ENCODE assay signal across 8 cellular contexts in the genomic region with DNA sequence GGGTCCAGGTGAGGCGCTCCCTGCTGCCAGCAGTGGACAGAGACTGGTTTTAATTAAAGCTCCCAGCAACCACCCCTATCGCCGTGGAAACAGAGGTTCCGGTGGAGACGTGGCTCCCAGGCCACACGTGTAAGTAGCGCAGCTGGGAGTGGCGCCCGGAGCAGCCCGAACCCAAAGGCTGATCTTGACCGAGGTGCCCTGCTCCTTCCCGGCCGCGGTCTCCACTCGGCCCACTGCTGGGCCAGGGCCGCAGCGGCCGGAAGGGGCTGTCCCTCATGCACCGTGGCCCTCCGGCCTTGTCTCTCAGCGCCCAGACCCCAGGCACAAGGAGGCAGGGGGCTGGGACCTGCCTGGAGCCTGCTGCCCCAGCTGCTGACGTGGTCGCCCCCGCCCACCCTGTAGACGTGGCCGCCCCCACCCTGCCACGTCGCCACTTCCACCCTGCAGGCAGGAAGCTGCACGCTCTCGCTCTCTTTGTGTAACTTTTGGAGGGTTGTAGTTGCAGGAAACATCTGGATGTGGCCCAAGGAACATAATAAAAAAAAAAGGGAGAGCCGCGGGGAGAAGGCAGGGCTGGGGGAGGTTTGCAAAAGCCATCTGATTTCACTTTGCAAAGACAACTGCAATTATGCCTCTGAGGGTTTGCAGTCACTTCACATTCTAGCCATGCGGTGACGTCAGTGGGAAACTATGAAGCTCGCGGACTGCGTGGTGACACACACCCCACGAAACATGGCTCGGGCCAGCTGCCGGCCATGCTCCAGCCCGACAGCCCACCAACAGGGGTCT.
DNase-seq lines count a peak whose midpoint lies in the region; ATAC-seq and TF ChIP-seq lines count a peak whose summit lies in the region.

No MANE protein-coding gene starts in this region.

- TF ChIP-seq CTCF in AG04449 (IDR thresholded peaks at IDR 0.05; ENCODE audit: insufficient read depth, low read length, missing control alignments), result no peak

- H3K4me3 ChIP-seq in AG04449 (ENCODE audit: low read depth, low read length), result 0 out of 2 replicates have a peak overlapping the region, but pooled peaks have one; percentile 8
- H3K4me3 ChIP-seq in mesodermal cell (ENCODE audit: extremely low read depth, insufficient read depth, low read length, poor library complexity, severe bottlenecking), result no peak overlapping the region

- CTCF ChIA-PET in AG04449 (lab: Yijun Ruan, JAX), result interaction anchor here (0.7 to 2.4 kb wide), 15 partner anchors 13 to 285 kb away, joined by 3 to 13 read pairs (median 4); a partner anchor contains a TSS

- no peaks in the 10 kb centered on the region for H3K9me3 ChIP-seq in mesodermal cell (ENCODE audit: control insufficient read depth, low read length)

- 89 to 90% methylated on average over 34 to 36 of the region's 41 CpGs for WGBS in mesodermal cell (ENCODE audit: insufficient coverage in 2 of 2), 2 experiments

- H3K36me3 ChIP-seq in mesodermal cell (ENCODE audit: control insufficient read depth, insufficient read depth, low read length), result no peaks in the 10 kb centered on the region

- H3K4me1 ChIP-seq in mesodermal cell (ENCODE audit: control insufficient read depth, insufficient read depth, low read length, poor library complexity, severe bottlenecking), result peaks cover 46% of the 10 kb centered on the region

- DNase-seq in AG04449 (ENCODE audit: low read depth, low spot score) (peak; percentile 97), KG1 (lab: John Stamatoyannopoulos, UW) (peak; percentile 60), dermis blood vessel endothelial cell (peak; percentile 97)
- DNase-seq in activated CD4-positive, alpha-beta T cell treated with anti-CD3 and anti-CD28 coated beads, Interleukin-2, amount 50 U/mL, for 48 hours, result peak; percentile 61 to 71
- peak; percentile 74 for DNase-seq in stimulated activated CD8-positive, alpha-beta memory T cell treated with anti-CD3 and anti-CD28 coated beads, Interleukin-15, amount 100 ng/mL, for 4 hours (ENCODE audit: low read depth in 2 of 2)

- ATAC-seq in GM18867 (IDR thresholded peaks at IDR 0.05; ENCODE audit: unreplicated experiment) (no peak), GM21717 (IDR thresholded peaks at IDR 0.05; ENCODE audit: unreplicated experiment) (no peak)

- POLR2A ChIA-PET in AG04449 (lab: Yijun Ruan, JAX), result interaction anchor here (0.5 to 2.3 kb wide), 18 partner anchors 13 to 345 kb away, joined by 3 to 27 read pairs (median 6); a partner anchor contains a TSS

- H3K27ac ChIP-seq in mesodermal cell (ENCODE audit: low read depth, low read length, severe bottlenecking), result peak overlapping the region; percentile 88
